13 cellular contexts compared by ENCODE assay signal in genomic region chr10:29908977-29909376, GRCh38.
DNase-seq lines count a peak whose midpoint lies in the region; ATAC-seq and TF ChIP-seq lines count a peak whose summit lies in the region.
"Had no signal": no experiment of that assay in that cellular context is flagged by ENCODE, and none has a peak within 500 bp of the region (broad histone marks: within the 10 kb centered on the region; RNA-seq: fewer than 3 reads in every experiment).

No MANE protein-coding gene starts in this region.

- ATAC-seq in body of pancreas (peak; percentile 40), HG03571 (IDR thresholded peaks at IDR 0.05; ENCODE audit: unreplicated experiment) (no peak)
- ATAC-seq: psoas muscle had no signal

- H3K4me1 ChIP-seq in body of pancreas = no peaks in the 10 kb centered on the region
- H3K4me1 ChIP-seq: psoas muscle had no signal

- no peak for TF ChIP-seq CTCF in body of pancreas (IDR thresholded peaks at IDR 0.05)

- no peak overlapping the region for H3K4me3 ChIP-seq in body of pancreas
- H3K4me3 ChIP-seq: cardiac muscle cell, psoas muscle, SK-N-MC had no signal

- no peaks in the 10 kb centered on the region for H3K9me3 ChIP-seq in body of pancreas
- H3K9me3 ChIP-seq: psoas muscle had no signal

- 55 to 65% methylated on average over 6 of the region's 6 CpGs for WGBS in body of pancreas, 2 donors

- intact Hi-C loops in body of pancreas (cut with DNase I) = no loop called here

- no peak for TF ChIP-seq POLR2A in body of pancreas (IDR thresholded peaks at IDR 0.05)

- no peaks in the 10 kb centered on the region for H3K27me3 ChIP-seq in body of pancreas
- H3K27me3 ChIP-seq: cardiac muscle cell had no signal

- H3K36me3 ChIP-seq in body of pancreas (replicated peaks in 1 of 2; ENCODE audit: insufficient read depth in 1 of 2, low read depth in 2 of 2) = no peaks in the 10 kb centered on the region
- H3K36me3 ChIP-seq: cardiac muscle cell had no signal

- no peak overlapping the region for H3K27ac ChIP-seq in body of pancreas
- H3K27ac ChIP-seq: cardiac muscle cell, psoas muscle, SK-N-MC, VCaP had no signal

- DNase-seq in stimulated activated CD4-positive, alpha-beta T cell treated with anti-CD3 and anti-CD28 coated beads, Interleukin-15, amount 100 ng/mL, for 24 hours = peak; percentile 7
- no peak for DNase-seq in stimulated activated CD4-positive, alpha-beta T cell treated with anti-CD3 and anti-CD28 coated beads, Interleukin-4, amount 100 ng/mL, for 4 hours
- DNase-seq in SHP77 (lab: John Stamatoyannopoulos, UW) = peak; percentile 27 to 69
- peak in 2 of 4 donors; percentile 13 to 61 for DNase-seq in body of pancreas
- no peak for DNase-seq in KG1 (lab: John Stamatoyannopoulos, UW)
- DNase-seq in NOMO-1 treated with dmso at 0.1 percent for 144 hours (lab: John Stamatoyannopoulos, UW; ENCODE audit: unreplicated experiment) = no peak
- DNase-seq in GOT3 (lab: John Stamatoyannopoulos, UW) = no peak
- DNase-seq: NCI-H82, psoas muscle had no signal

Comparison
In these comparisons a context has a peak if more than half of its experiments do, and no peak if none do; other contexts are left out.
1. DNase-seq: peak in stimulated activated CD4-positive, alpha-beta T cell treated with anti-CD3 and anti-CD28 coated beads, Interleukin-15, amount 100 ng/mL, for 24 hours (single experiment) and SHP77 (2 of 2); none in stimulated activated CD4-positive, alpha-beta T cell treated with anti-CD3 and anti-CD28 coated beads, Interleukin-4, amount 100 ng/mL, for 4 hours (0 of 2), KG1 (single experiment), NOMO-1 treated with dmso at 0.1 percent for 144 hours (single experiment) and GOT3 (single experiment).